Comparison of ENCODE assay signal across 15 cellular contexts in genomic region chr1:91783423-91784162, GRCh38.
DNase-seq lines count a peak whose midpoint lies in the region; ATAC-seq, FAIRE-seq and TF ChIP-seq lines count a peak whose summit lies in the region.
"Had no signal": no experiment of that assay in that cellular context is flagged by ENCODE, and none has a peak within 500 bp of the region (broad histone marks: within the 10 kb centered on the region; RNA-seq: fewer than 3 reads in every experiment).

No MANE protein-coding gene starts in this region.

- TF ChIP-seq POLR2A in right lobe of liver (IDR thresholded peaks at IDR 0.05) (no peak), GM12891 (IDR thresholded peaks at IDR 0.05; ENCODE audit: low read depth, low read length) (no peak)

- no peaks in the 10 kb centered on the region for H3K36me3 Mint-ChIP-seq in stimulated activated naive B cell treated with anti-CD40 and anti-IgM and Interleukin-4, amounts not matched to agents 10 μg/mL and 1 μg/mL and 100 μg/mL, for 72 hours

- intact Hi-C loops in right lobe of liver (cut with DNase I) (no loop called here), psoas muscle (cut with DNase I) (no loop called here)

- no peaks in the 10 kb centered on the region for H3K9me3 ChIP-seq in esophagus (ENCODE audit: control insufficient read depth in 2 of 2, insufficient read depth in 1 of 2, low read depth in 1 of 2, low read length in 1 of 2)
- no peaks in the 10 kb centered on the region for H3K9me3 ChIP-seq in right lobe of liver
- H3K9me3 ChIP-seq in subcutaneous abdominal adipose tissue (ENCODE audit: control insufficient read depth in 5 of 5, low read length in 5 of 5) = no peaks in the 10 kb centered on the region
- H3K9me3 ChIP-seq in psoas muscle = no peaks in the 10 kb centered on the region
- H3K9me3 ChIP-seq: neutrophil had no signal

- no peaks in the 10 kb centered on the region for H3K9me3 Mint-ChIP-seq in stimulated activated naive B cell treated with anti-CD40 and anti-IgM and Interleukin-4, amounts not matched to agents 10 μg/mL and 1 μg/mL and 100 μg/mL, for 72 hours
- H3K9me3 Mint-ChIP-seq: CD4-positive, CD25-positive, alpha-beta regulatory T cell; T-helper 1 cell treated with Interleukin-12 subunit alpha and Interleukin-12 subunit beta and Interleukin-4 antibody, amounts not matched to agents 30 μg/mL and 1 μg/mL, for 36 hours had no signal

- H3K27ac Mint-ChIP-seq in stimulated activated naive B cell treated with anti-CD40 and anti-IgM and Interleukin-4, amounts not matched to agents 10 μg/mL and 1 μg/mL and 100 μg/mL, for 72 hours = no peak overlapping the region
- H3K27ac Mint-ChIP-seq: IgD-negative memory B cell; T-helper 1 cell treated with Interleukin-12 subunit alpha and Interleukin-12 subunit beta and Interleukin-4 antibody, amounts not matched to agents 30 μg/mL and 1 μg/mL, for 36 hours had no signal

- peak; percentile 82 for DNase-seq in LNCaP clone FGC (ENCODE audit: low read depth)
- DNase-seq in right lobe of liver = no peak
- DNase-seq in psoas muscle = no peak
- DNase-seq in GM12891 (ENCODE audit: insufficient read length, low spot score) = no peak
- no peak for DNase-seq in stimulated activated naive B cell treated with anti-CD40 and anti-IgM and Interleukin-4, amounts not matched to agents 10 μg/mL and 1 μg/mL and 100 μg/mL, for 72 hours
- DNase-seq: activated CD4-positive, alpha-beta T cell treated with anti-CD3 and anti-CD28 coated beads, Interleukin-2, amount 50 U/mL, for 1 hour; activated naive CD4-positive, alpha-beta T cell treated with Interleukin-2 at 50 U/mL for 16 hours; trophoblast cell had no signal

- H3K36me3 ChIP-seq in esophagus (ENCODE audit: control insufficient read depth in 2 of 2, insufficient read depth in 2 of 2, low read length in 1 of 2) = peaks cover 0 to 3% of the 10 kb centered on the region in 2 donors
- H3K36me3 ChIP-seq in right lobe of liver = no peaks in the 10 kb centered on the region
- peaks cover 0 to 12% (median 8%) of the 10 kb centered on the region in 5 donors for H3K36me3 ChIP-seq in subcutaneous abdominal adipose tissue (ENCODE audit: control insufficient read depth in 5 of 5, insufficient read depth in 5 of 5, low read length in 5 of 5)
- no peaks in the 10 kb centered on the region for H3K36me3 ChIP-seq in psoas muscle (ENCODE audit: insufficient read depth in 1 of 2, low read depth in 1 of 2)
- H3K36me3 ChIP-seq: neutrophil had no signal

- 65 to 73% methylated on average over 7 of the region's 7 CpGs for WGBS in esophagus, 2 donors
- WGBS in right lobe of liver (ENCODE audit: insufficient coverage, low coverage, low lambda C conversion rate, missing lambda C conversion rate) = 56% methylated on average over 7 of the region's 7 CpGs
- WGBS in psoas muscle, 3 donors = 56 to 66% (median 57%) methylated on average over 7 of the region's 7 CpGs

- H3K27ac ChIP-seq in esophagus (ENCODE audit: low read depth in 2 of 2, low read length in 1 of 2) (peak overlapping the region; percentile 29 to 42), right lobe of liver (peak overlapping the region in 2 of 3 donors; percentile 0 to 35), subcutaneous abdominal adipose tissue (ENCODE audit: low read depth, low read length) (peak overlapping the region; percentile 67), psoas muscle (no peak overlapping the region)
- H3K27ac ChIP-seq: neutrophil had no signal

- ATAC-seq in right lobe of liver (peak; percentile 25 to 59 (median 46)), HG03432 (IDR thresholded peaks at IDR 0.05; ENCODE audit: unreplicated experiment) (no peak), psoas muscle (no peak)
- no peak for ATAC-seq in stimulated activated naive B cell treated with anti-CD40 and anti-IgM and Interleukin-4, amounts not matched to agents 10 μg/mL and 1 μg/mL and 100 μg/mL, for 72 hours (replicated peaks)

- no peaks in the 10 kb centered on the region for H3K27me3 ChIP-seq in esophagus (ENCODE audit: control insufficient read depth in 1 of 2, insufficient read depth in 2 of 2, low read length in 2 of 2)
- no peaks in the 10 kb centered on the region for H3K27me3 ChIP-seq in right lobe of liver
- no peaks in the 10 kb centered on the region for H3K27me3 ChIP-seq in subcutaneous abdominal adipose tissue (ENCODE audit: control insufficient read depth in 5 of 5, insufficient read depth in 4 of 5, low read length in 5 of 5)
- H3K27me3 ChIP-seq in psoas muscle (ENCODE audit: insufficient read depth in 3 of 3, low read length in 2 of 3) = no peaks in the 10 kb centered on the region
- H3K27me3 ChIP-seq: neutrophil had no signal

- H3K9ac ChIP-seq in subcutaneous abdominal adipose tissue (ENCODE audit: low read length in 5 of 5) = peak overlapping the region in 1 of 5 donors; percentile 35

- H3K4me1 ChIP-seq in esophagus (ENCODE audit: control insufficient read depth in 2 of 2, insufficient read depth in 2 of 2, low read length in 1 of 2) (peaks cover 2 to 3% of the 10 kb centered on the region in 2 donors), right lobe of liver (peaks cover 0 to 20% (median 0%) of the 10 kb centered on the region in 4 donors), subcutaneous abdominal adipose tissue (ENCODE audit: control insufficient read depth in 5 of 5, insufficient read depth in 5 of 5, low read length in 5 of 5) (peaks cover 4 to 64% (median 62%) of the 10 kb centered on the region in 5 donors), psoas muscle (peaks cover 4% of the 10 kb centered on the region)

- H3K4me1 Mint-ChIP-seq in stimulated activated naive B cell treated with anti-CD40 and anti-IgM and Interleukin-4, amounts not matched to agents 10 μg/mL and 1 μg/mL and 100 μg/mL, for 72 hours = peaks cover 0 to 1% of the 10 kb centered on the region in 2 donors

- H3K27me3 Mint-ChIP-seq in stimulated activated naive B cell treated with anti-CD40 and anti-IgM and Interleukin-4, amounts not matched to agents 10 μg/mL and 1 μg/mL and 100 μg/mL, for 72 hours = no peaks in the 10 kb centered on the region
- H3K27me3 Mint-ChIP-seq: CD4-positive, CD25-positive, alpha-beta regulatory T cell had no signal

- H3K4me3 ChIP-seq in LNCaP clone FGC (ENCODE audit: low read depth, low read length) = no peak overlapping the region
- no peak overlapping the region for H3K4me3 ChIP-seq in esophagus (ENCODE audit: low read depth in 1 of 2, low read length in 2 of 2)
- no peak overlapping the region for H3K4me3 ChIP-seq in right lobe of liver
- no peak overlapping the region for H3K4me3 ChIP-seq in subcutaneous abdominal adipose tissue (ENCODE audit: low read depth in 1 of 5, low read length in 5 of 5)
- no peak overlapping the region for H3K4me3 ChIP-seq in psoas muscle

- TF ChIP-seq CTCF in LNCaP clone FGC (IDR thresholded peaks at IDR 0.05; ENCODE audit: control insufficient read depth, extremely low read depth, insufficient read depth) (no peak), right lobe of liver (IDR thresholded peaks at IDR 0.05) (no peak), psoas muscle (IDR thresholded peaks at IDR 0.05) (no peak)

- no peak overlapping the region for H3K4me3 Mint-ChIP-seq in stimulated activated naive B cell treated with anti-CD40 and anti-IgM and Interleukin-4, amounts not matched to agents 10 μg/mL and 1 μg/mL and 100 μg/mL, for 72 hours
- H3K4me3 Mint-ChIP-seq: CD4-positive, CD25-positive, alpha-beta regulatory T cell; T-helper 1 cell treated with Interleukin-12 subunit alpha and Interleukin-12 subunit beta and Interleukin-4 antibody, amounts not matched to agents 30 μg/mL and 1 μg/mL, for 36 hours had no signal

- no peak for FAIRE-seq in GM12891 (lab: Jason Lieb, UNC)

TF ChIP-seq in GM12891, 5 proteins besides CTCF, POLR2A, EP300 and RAD21:
- TF ChIP-seq PAX5 (IDR thresholded peaks at IDR 0.05; ENCODE audit: insufficient read depth, low read length, severe bottlenecking) = no peak
- no peak for TF ChIP-seq POU2F2 (IDR thresholded peaks at IDR 0.05; ENCODE audit: low read depth, low read length)
- no peak for TF ChIP-seq TAF1 (IDR thresholded peaks at IDR 0.05; ENCODE audit: low read depth, low read length)
- no peak for TF ChIP-seq SPI1 (IDR thresholded peaks at IDR 0.05; ENCODE audit: low read depth, low read length)
- TF ChIP-seq POLR2AphosphoS5 (IDR thresholded peaks at IDR 0.05; ENCODE audit: low read depth, low read length) = no peak

Comparison
In these comparisons a context has a peak if more than half of its experiments do, and no peak if none do; other contexts are left out.
1. ATAC-seq: peak in right lobe of liver (4 of 4); none in HG03432 (single experiment), psoas muscle (0 of 4) and stimulated activated naive B cell treated with anti-CD40 and anti-IgM and Interleukin-4, amounts not matched to agents 10 μg/mL and 1 μg/mL and 100 μg/mL, for 72 hours (0 of 2).